In the genomic region with DNA sequence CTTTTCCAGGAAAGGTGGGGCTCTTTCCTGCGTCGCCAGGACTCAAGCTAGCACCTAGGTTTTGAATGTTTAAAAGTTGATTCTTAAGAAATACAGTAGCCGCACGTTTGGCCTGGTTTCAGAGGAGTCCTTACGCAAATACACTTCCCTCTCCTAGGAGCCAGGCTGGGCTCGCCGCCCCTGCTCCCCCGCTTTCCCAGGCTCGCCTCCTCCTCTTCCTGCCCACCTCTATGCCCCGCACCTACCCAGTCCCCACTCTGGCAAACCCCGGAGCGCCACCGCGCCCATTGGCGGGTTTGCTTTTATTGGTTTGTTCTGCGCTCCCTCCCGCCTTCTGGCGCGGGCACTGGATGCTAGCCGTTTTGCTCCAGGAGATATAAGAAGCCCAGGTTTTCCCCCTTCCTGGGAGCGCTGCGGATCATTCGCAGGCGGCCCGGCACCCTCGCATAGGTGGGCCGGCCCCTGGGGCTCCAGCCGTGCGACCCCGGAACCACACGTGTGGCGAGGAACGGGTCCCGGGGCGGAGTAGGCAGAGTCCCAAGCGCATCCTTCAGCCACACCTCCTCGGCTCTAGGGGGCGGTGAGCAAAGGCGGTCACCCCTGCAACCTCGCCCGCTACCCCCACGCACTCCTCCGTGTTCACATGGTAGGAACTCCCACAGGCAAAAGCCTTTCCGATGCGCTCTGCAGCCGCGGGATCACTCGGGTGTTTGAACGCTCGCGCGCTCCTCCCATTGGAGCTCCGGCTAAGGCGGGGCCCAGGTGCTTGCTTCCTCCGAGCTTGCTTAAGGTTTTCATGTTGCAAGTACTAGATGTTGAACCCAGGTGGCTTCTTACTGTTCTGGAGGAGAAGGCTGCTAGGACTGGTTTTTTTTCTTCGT, we compare ENCODE assay signal across 1 cellular context.
TF ChIP-seq lines count a peak whose summit lies in the region.

No MANE protein-coding gene starts in this region.

TF ChIP-seq in HepG2, 621 proteins besides CTCF, POLR2A, EP300 and RAD21 (continued from another document):
- TF ChIP-seq ARID5B (CRISPR knock-in tag; IDR thresholded peaks at IDR 0.05) (0 out of 2 replicates have a peak, but pooled peaks have one; percentile 15), ZBTB44 (CRISPR knock-in tag; IDR thresholded peaks at IDR 0.05) (no peak), KDM5B (CRISPR knock-in tag; IDR thresholded peaks at IDR 0.05; ENCODE audit: borderline replicate concordance) (peak; percentile 43; the same call in 1 of the 2 replicates), MED1 (CRISPR knock-in tag; IDR thresholded peaks at IDR 0.05) (0 out of 2 replicates have a peak, but pooled peaks have one; percentile 12), ZFX (CRISPR knock-in tag; IDR thresholded peaks at IDR 0.05; ENCODE audit: low read depth) (peak; percentile 27; the same call in 1 of the 2 replicates), SNAPC5 (CRISPR knock-in tag; IDR thresholded peaks at IDR 0.05; ENCODE audit: borderline replicate concordance) (peak; percentile 45; the same call in 1 of the 2 replicates), SIN3A (IDR thresholded peaks at IDR 0.05; ENCODE audit: borderline replicate concordance, low read depth, low read length) (peak; percentile 60; the same call in 1 of the 2 replicates), KAT7 (CRISPR knock-in tag; IDR thresholded peaks at IDR 0.05; ENCODE audit: borderline replicate concordance) (no peak), AGO1 (IDR thresholded peaks at IDR 0.05; ENCODE audit: low read depth, low read length, poor library complexity, severe bottlenecking) (peak; percentile 38), NFKB2 (CRISPR knock-in tag; IDR thresholded peaks at IDR 0.05; ENCODE audit: borderline replicate concordance) (peak; percentile 13; the same call in 1 of the 2 replicates), EHMT2 (IDR thresholded peaks at IDR 0.05; ENCODE audit: borderline replicate concordance, low read depth, low read length) (no peak), RXRA (CRISPR knock-in tag; IDR thresholded peaks at IDR 0.05) (0 out of 2 replicates have a peak, but pooled peaks have one; percentile 30), GABPB1 (CRISPR knock-in tag; IDR thresholded peaks at IDR 0.05) (peak; percentile 63; the same call in 1 of the 2 replicates), ZNF777 (CRISPR knock-in tag; IDR thresholded peaks at IDR 0.05) (peak; percentile 75), ZNF605 (CRISPR knock-in tag; IDR thresholded peaks at IDR 0.05) (no peak), HNRNPLL (IDR thresholded peaks at IDR 0.05; ENCODE audit: low read depth, low read length, poor library complexity, severe bottlenecking) (peak; percentile 77), THAP7 (CRISPR knock-in tag; IDR thresholded peaks at IDR 0.05) (no peak), ZMAT5 (CRISPR knock-in tag; IDR thresholded peaks at IDR 0.05; ENCODE audit: borderline replicate concordance, low read depth) (no peak), STAG1 (CRISPR knock-in tag; IDR thresholded peaks at IDR 0.05) (no peak; the same call in 1 of the 2 replicates)
- TF ChIP-seq, protein P1, sequence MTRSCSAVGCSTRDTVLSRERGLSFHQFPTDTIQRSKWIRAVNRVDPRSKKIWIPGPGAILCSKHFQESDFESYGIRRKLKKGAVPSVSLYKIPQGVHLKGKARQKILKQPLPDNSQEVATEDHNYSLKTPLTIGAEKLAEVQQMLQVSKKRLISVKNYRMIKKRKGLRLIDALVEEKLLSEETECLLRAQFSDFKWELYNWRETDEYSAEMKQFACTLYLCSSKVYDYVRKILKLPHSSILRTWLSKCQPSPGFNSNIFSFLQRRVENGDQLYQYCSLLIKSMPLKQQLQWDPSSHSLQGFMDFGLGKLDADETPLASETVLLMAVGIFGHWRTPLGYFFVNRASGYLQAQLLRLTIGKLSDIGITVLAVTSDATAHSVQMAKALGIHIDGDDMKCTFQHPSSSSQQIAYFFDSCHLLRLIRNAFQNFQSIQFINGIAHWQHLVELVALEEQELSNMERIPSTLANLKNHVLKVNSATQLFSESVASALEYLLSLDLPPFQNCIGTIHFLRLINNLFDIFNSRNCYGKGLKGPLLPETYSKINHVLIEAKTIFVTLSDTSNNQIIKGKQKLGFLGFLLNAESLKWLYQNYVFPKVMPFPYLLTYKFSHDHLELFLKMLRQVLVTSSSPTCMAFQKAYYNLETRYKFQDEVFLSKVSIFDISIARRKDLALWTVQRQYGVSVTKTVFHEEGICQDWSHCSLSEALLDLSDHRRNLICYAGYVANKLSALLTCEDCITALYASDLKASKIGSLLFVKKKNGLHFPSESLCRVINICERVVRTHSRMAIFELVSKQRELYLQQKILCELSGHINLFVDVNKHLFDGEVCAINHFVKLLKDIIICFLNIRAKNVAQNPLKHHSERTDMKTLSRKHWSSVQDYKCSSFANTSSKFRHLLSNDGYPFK (CRISPR knock-in tag; IDR thresholded peaks at IDR 0.05; ENCODE audit: borderline replicate concordance) = peak; percentile 49; the same call in 1 of the 2 replicates
- TF ChIP-seq, protein P2, sequence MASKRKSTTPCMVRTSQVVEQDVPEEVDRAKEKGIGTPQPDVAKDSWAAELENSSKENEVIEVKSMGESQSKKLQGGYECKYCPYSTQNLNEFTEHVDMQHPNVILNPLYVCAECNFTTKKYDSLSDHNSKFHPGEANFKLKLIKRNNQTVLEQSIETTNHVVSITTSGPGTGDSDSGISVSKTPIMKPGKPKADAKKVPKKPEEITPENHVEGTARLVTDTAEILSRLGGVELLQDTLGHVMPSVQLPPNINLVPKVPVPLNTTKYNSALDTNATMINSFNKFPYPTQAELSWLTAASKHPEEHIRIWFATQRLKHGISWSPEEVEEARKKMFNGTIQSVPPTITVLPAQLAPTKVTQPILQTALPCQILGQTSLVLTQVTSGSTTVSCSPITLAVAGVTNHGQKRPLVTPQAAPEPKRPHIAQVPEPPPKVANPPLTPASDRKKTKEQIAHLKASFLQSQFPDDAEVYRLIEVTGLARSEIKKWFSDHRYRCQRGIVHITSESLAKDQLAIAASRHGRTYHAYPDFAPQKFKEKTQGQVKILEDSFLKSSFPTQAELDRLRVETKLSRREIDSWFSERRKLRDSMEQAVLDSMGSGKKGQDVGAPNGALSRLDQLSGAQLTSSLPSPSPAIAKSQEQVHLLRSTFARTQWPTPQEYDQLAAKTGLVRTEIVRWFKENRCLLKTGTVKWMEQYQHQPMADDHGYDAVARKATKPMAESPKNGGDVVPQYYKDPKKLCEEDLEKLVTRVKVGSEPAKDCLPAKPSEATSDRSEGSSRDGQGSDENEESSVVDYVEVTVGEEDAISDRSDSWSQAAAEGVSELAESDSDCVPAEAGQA (IDR thresholded peaks at IDR 0.05; ENCODE audit: low read depth) = no peak
- TF ChIP-seq, protein P2 (CRISPR knock-in tag; IDR thresholded peaks at IDR 0.05; ENCODE audit: borderline replicate concordance) = 0 out of 2 replicates have a peak, but pooled peaks have one; percentile 26
- TF ChIP-seq, protein P3, sequence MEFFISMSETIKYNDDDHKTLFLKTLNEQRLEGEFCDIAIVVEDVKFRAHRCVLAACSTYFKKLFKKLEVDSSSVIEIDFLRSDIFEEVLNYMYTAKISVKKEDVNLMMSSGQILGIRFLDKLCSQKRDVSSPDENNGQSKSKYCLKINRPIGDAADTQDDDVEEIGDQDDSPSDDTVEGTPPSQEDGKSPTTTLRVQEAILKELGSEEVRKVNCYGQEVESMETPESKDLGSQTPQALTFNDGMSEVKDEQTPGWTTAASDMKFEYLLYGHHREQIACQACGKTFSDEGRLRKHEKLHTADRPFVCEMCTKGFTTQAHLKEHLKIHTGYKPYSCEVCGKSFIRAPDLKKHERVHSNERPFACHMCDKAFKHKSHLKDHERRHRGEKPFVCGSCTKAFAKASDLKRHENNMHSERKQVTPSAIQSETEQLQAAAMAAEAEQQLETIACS (CRISPR knock-in tag; IDR thresholded peaks at IDR 0.05) = no peak
- TF ChIP-seq, protein P4, sequence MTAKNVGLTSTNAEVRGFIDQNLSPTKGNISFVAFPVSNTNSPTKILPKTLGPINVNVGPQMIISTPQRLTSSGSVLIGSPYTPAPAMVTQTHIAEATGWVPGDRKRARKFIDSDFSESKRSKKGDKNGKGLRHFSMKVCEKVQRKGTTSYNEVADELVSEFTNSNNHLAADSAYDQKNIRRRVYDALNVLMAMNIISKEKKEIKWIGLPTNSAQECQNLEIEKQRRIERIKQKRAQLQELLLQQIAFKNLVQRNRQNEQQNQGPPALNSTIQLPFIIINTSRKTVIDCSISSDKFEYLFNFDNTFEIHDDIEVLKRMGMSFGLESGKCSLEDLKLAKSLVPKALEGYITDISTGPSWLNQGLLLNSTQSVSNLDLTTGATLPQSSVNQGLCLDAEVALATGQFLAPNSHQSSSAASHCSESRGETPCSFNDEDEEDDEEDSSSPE (CRISPR knock-in tag; IDR thresholded peaks at IDR 0.05) = peak; percentile 87
